ENCODE assay signal across 17 cellular contexts in the genomic region with DNA sequence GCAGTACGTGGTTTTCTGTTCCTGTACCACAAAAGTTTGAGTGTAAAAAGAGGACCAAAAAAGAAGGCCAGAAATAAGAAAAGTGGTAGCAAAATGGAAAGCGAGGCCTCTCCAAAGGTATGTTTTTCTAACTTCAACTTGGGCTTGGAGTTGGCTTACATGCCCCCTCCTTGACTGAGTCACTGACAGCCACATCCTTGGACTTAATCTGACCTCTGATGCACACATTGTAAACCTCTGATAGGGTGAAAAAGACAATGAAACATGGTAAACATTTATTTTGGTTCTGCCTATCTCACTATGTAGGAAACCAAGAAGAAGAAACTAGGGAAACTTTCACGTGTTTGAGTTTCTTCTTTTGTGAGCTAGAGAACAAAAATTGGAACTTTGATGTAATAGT.
DNase-seq lines count a peak whose midpoint lies in the region; FAIRE-seq and TF ChIP-seq lines count a peak whose summit lies in the region.
"Had no signal": no experiment of that assay in that cellular context is flagged by ENCODE, and none has a peak within 500 bp of the region (broad histone marks: within the 10 kb centered on the region; RNA-seq: fewer than 3 reads in every experiment).

No MANE protein-coding gene starts in this region.

- H4K20me1 ChIP-seq in astrocyte (ENCODE audit: insufficient read depth, low read length) (no peaks in the 10 kb centered on the region), hepatocyte (ENCODE audit: insufficient read depth, poor library complexity, severe bottlenecking) (no peaks in the 10 kb centered on the region)

- H3K36me3 ChIP-seq in MG63 (no peaks in the 10 kb centered on the region), astrocyte (ENCODE audit: insufficient read depth, low read length) (no peaks in the 10 kb centered on the region), hepatocyte (replicated peaks; ENCODE audit: insufficient read depth, low read depth) (no peaks in the 10 kb centered on the region)
- H3K36me3 ChIP-seq: thoracic aorta had no signal

- H3K4me2 ChIP-seq in astrocyte (ENCODE audit: low read length), result peak overlapping the region; percentile 61
- no peak overlapping the region for H3K4me2 ChIP-seq in hepatocyte
- H3K4me2 ChIP-seq: KMS-11 had no signal

- 77% methylated on average over 3 of the region's 3 CpGs for WGBS in hepatocyte (ENCODE audit: low lambda C conversion rate, missing lambda C conversion rate)

- DNase-seq in EH (ENCODE audit: low read depth) (peak; percentile 26), MG63 (peak; percentile 6), astrocyte (ENCODE audit: low read depth) (peak; percentile 71), hepatocyte (ENCODE audit: low spot score) (peak; percentile 12), SW480 (ENCODE audit: low spot score) (no peak), NCI-H2227 (lab: John Stamatoyannopoulos, UW; ENCODE audit: unreplicated experiment) (no peak)
- DNase-seq in NK-92 treated with Interleukin-12 subunit alpha and Interleukin-12 subunit beta, amount 100 ng/mL, for 24 hours (lab: John Stamatoyannopoulos, UW), result no peak
- DNase-seq in activated CD4-positive, alpha-beta T cell treated with anti-CD3 and anti-CD28 coated beads, Interleukin-2, amount 10 ng/mL, durations not matched to agents 24 days and 14 days, result no peak
- DNase-seq: activated CD4-positive, CD25-positive, alpha-beta regulatory T cell treated with anti-CD3 and anti-CD28 coated beads, Interleukin-2, amount 50 U/mL, for 72 hours; dermis blood vessel endothelial cell; DMS53; erythroblast; NCI-H1105; NCI-H526 had no signal

- H3K4me3 ChIP-seq in MG63, result no peak overlapping the region
- H3K4me3 ChIP-seq in astrocyte (ENCODE audit: insufficient read depth, low read depth, low read length), result no peak overlapping the region
- no peak overlapping the region for H3K4me3 ChIP-seq in hepatocyte
- H3K4me3 ChIP-seq: thoracic aorta had no signal

- H3K9me3 Mint-ChIP-seq in astrocyte (ENCODE audit: unreplicated experiment), result no peaks in the 10 kb centered on the region
- no peaks in the 10 kb centered on the region for H3K9me3 Mint-ChIP-seq in activated CD4-positive, alpha-beta T cell treated with anti-CD3 and anti-CD28 coated beads, Interleukin-2, amount 10 ng/mL, durations not matched to agents 24 days and 14 days

- H3K4me1 ChIP-seq in astrocyte (ENCODE audit: insufficient read depth, low read length), result peaks cover 4% of the 10 kb centered on the region
- H3K4me1 ChIP-seq in hepatocyte (ENCODE audit: insufficient read depth), result no peaks in the 10 kb centered on the region

- H3K27me3 ChIP-seq in MG63 (no peaks in the 10 kb centered on the region), astrocyte (ENCODE audit: insufficient read depth, low read length) (no peaks in the 10 kb centered on the region), hepatocyte (no peaks in the 10 kb centered on the region)

- peaks cover 3% of the 10 kb centered on the region for H3K4me1 Mint-ChIP-seq in astrocyte (ENCODE audit: low read depth, unreplicated experiment)
- H3K4me1 Mint-ChIP-seq in activated CD4-positive, alpha-beta T cell treated with anti-CD3 and anti-CD28 coated beads, Interleukin-2, amount 10 ng/mL, durations not matched to agents 24 days and 14 days, result no peaks in the 10 kb centered on the region
- H3K4me1 Mint-ChIP-seq: activated naive CD4-positive, alpha-beta T cell treated with anti-CD3 and anti-CD28 coated beads, Interleukin-2, amount 50 U/mL, for 24 hours had no signal

- no peak for TF ChIP-seq CTCF in astrocyte (IDR thresholded peaks at IDR 0.05; ENCODE audit: insufficient read depth, low read depth, low read length)
- TF ChIP-seq CTCF in hepatocyte (IDR thresholded peaks at IDR 0.05; ENCODE audit: poor library complexity), result no peak

- H3K9me3 ChIP-seq in MG63, result no peaks in the 10 kb centered on the region
- no peaks in the 10 kb centered on the region for H3K9me3 ChIP-seq in astrocyte (ENCODE audit: insufficient read depth, low read depth, low read length)
- H3K9me3 ChIP-seq in hepatocyte (ENCODE audit: low read depth), result no peaks in the 10 kb centered on the region
- H3K9me3 ChIP-seq: thoracic aorta had no signal

- no peaks in the 10 kb centered on the region for H3K27me3 Mint-ChIP-seq in astrocyte (ENCODE audit: low read depth, unreplicated experiment)
- no peaks in the 10 kb centered on the region for H3K27me3 Mint-ChIP-seq in activated CD4-positive, alpha-beta T cell treated with anti-CD3 and anti-CD28 coated beads, Interleukin-2, amount 10 ng/mL, durations not matched to agents 24 days and 14 days
- H3K27me3 Mint-ChIP-seq: activated naive CD4-positive, alpha-beta T cell treated with anti-CD3 and anti-CD28 coated beads, Interleukin-2, amount 50 U/mL, for 24 hours had no signal

- intact Hi-C loops in activated CD4-positive, alpha-beta T cell treated with anti-CD3 and anti-CD28 coated beads, Interleukin-2, amount 10 ng/mL, durations not matched to agents 24 days and 14 days (cut with micrococcal nuclease), result no loop called here

- no peaks in the 10 kb centered on the region for H3K36me3 Mint-ChIP-seq in astrocyte (ENCODE audit: low read depth, unreplicated experiment)
- no peaks in the 10 kb centered on the region for H3K36me3 Mint-ChIP-seq in activated CD4-positive, alpha-beta T cell treated with anti-CD3 and anti-CD28 coated beads, Interleukin-2, amount 10 ng/mL, durations not matched to agents 24 days and 14 days (ENCODE audit: low read depth)
- H3K36me3 Mint-ChIP-seq: activated naive CD4-positive, alpha-beta T cell treated with anti-CD3 and anti-CD28 coated beads, Interleukin-2, amount 50 U/mL, for 24 hours had no signal

- H3K79me2 ChIP-seq in astrocyte (ENCODE audit: insufficient read depth, low read length) (no peaks in the 10 kb centered on the region), hepatocyte (no peaks in the 10 kb centered on the region)

- no peak overlapping the region for H3K4me3 Mint-ChIP-seq in astrocyte (ENCODE audit: unreplicated experiment)
- H3K4me3 Mint-ChIP-seq in activated CD4-positive, alpha-beta T cell treated with anti-CD3 and anti-CD28 coated beads, Interleukin-2, amount 10 ng/mL, durations not matched to agents 24 days and 14 days, result no peak overlapping the region
- H3K4me3 Mint-ChIP-seq: activated naive CD4-positive, alpha-beta T cell treated with anti-CD3 and anti-CD28 coated beads, Interleukin-2, amount 50 U/mL, for 24 hours had no signal

- no peak overlapping the region for H3K9ac ChIP-seq in astrocyte (ENCODE audit: low read length)
- H3K9ac ChIP-seq: KMS-11 had no signal

- H2AFZ ChIP-seq in astrocyte (ENCODE audit: low read depth, low read length), result no peak overlapping the region
- no peak overlapping the region for H2AFZ ChIP-seq in hepatocyte

- no peak for FAIRE-seq in astrocyte (lab: Jason Lieb, UNC)

- H3K27ac ChIP-seq in astrocyte (ENCODE audit: low read depth, low read length) (peak overlapping the region; percentile 54), hepatocyte (peak overlapping the region; percentile 61)
- H3K27ac ChIP-seq: KMS-11, thoracic aorta had no signal

- H3K27ac Mint-ChIP-seq in astrocyte (ENCODE audit: unreplicated experiment), result no peak overlapping the region
- H3K27ac Mint-ChIP-seq in activated CD4-positive, alpha-beta T cell treated with anti-CD3 and anti-CD28 coated beads, Interleukin-2, amount 10 ng/mL, durations not matched to agents 24 days and 14 days, result no peak overlapping the region
- H3K27ac Mint-ChIP-seq: activated naive CD4-positive, alpha-beta T cell treated with anti-CD3 and anti-CD28 coated beads, Interleukin-2, amount 50 U/mL, for 24 hours had no signal

- no peaks in the 10 kb centered on the region for H3K9me2 ChIP-seq in hepatocyte (replicated peaks; ENCODE audit: insufficient read depth)

Comparison
In these comparisons a context has a peak if more than half of its experiments do, and no peak if none do; other contexts are left out.
1. DNase-seq: peak in EH (single experiment), MG63 (single experiment), astrocyte (single experiment) and hepatocyte (single experiment); none in NK-92 treated with Interleukin-12 subunit alpha and Interleukin-12 subunit beta, amount 100 ng/mL, for 24 hours (single experiment), SW480 (single experiment), activated CD4-positive, alpha-beta T cell treated with anti-CD3 and anti-CD28 coated beads, Interleukin-2, amount 10 ng/mL, durations not matched to agents 24 days and 14 days (single experiment) and NCI-H2227 (single experiment).